Comparison of ENCODE assay signal across 26 cellular contexts in the genomic region with DNA sequence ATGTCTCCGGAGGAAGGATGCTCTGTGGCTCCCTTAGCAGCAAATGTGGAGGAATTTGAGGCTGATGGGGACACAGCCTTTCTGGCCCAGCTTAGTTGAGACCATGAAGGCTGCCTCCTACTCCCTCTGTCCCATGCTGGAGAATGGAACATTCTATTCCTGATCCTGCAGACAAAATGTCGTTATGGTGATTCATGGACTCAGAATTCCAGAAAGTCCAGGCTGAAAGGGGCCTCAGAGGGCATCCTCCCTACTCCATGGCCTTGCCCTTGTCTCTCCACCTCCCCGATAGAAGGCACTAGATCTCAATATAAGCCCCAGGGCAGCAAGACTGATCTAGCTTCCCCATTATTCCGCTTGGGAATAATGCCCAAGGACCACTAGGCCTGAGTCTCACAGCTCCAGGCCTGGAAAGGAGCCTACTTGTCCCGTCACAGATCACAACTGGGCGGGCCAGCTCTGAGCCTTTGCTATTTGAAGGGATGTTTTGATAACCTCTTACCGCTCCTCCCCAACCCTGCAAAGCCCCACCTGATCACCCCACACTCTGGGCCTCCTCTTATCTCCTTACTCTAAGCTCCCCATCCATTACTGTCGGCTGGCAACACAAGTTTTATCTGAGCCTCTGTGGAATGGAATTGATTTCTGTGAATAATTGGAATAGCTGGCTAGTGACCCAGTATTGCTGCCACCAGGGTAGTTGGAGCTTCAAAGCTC. TPM values are rescaled to one million over a fixed set of nuclear protein-coding genes. Genes with fewer than 3 reads are reported as not detected.
DNase-seq lines count a peak whose midpoint lies in the region; ATAC-seq and TF ChIP-seq lines count a peak whose summit lies in the region.
"Had no signal": no experiment of that assay in that cellular context is flagged by ENCODE, and none has a peak within 500 bp of the region (broad histone marks: within the 10 kb centered on the region; RNA-seq: fewer than 3 reads in every experiment).

No MANE protein-coding gene starts in this region.

- H3K9me3 ChIP-seq in cardiac muscle cell (ENCODE audit: low read depth) (no peaks in the 10 kb centered on the region), smooth muscle cell (replicated peaks; ENCODE audit: low read depth) (no peaks in the 10 kb centered on the region)
- H3K9me3 ChIP-seq: gastroesophageal sphincter, suprapubic skin had no signal

- H3K27ac ChIP-seq in cardiac muscle cell (peak overlapping the region; percentile 36), smooth muscle cell (ENCODE audit: low read depth) (peak overlapping the region; percentile 80)
- H3K27ac ChIP-seq: brain microvascular endothelial cell, suprapubic skin had no signal

- H3K27me3 Mint-ChIP-seq in WTC11 (ENCODE audit: low read depth) = peaks cover 49% of the 10 kb centered on the region
- peaks cover 17% of the 10 kb centered on the region for H3K27me3 Mint-ChIP-seq in stimulated activated memory B cell treated with anti-CD40 and anti-IgM and Interleukin-4, amounts not matched to agents 10 μg/mL and 1 μg/mL and 100 μg/mL, for 72 hours

- H3F3A ChIP-seq in smooth muscle cell (ENCODE audit: low read depth) = peaks cover 16% of the 10 kb centered on the region

- CTCF ChIA-PET in WTC11 (lab: Charles Lee) = interaction anchor here (0.9 to 5.5 kb wide), 3 partner anchors 11 to 52 kb away, joined by 3 to 25 read pairs (median 7); a partner anchor contains a TSS

- TF ChIP-seq CTCF in cardiac muscle cell (IDR thresholded peaks at IDR 0.05; ENCODE audit: low read depth, low read length) (no peak), smooth muscle cell (IDR thresholded peaks at IDR 0.05; ENCODE audit: borderline replicate concordance, insufficient read depth, poor library complexity, severe bottlenecking) (no peak), WTC11 (IDR thresholded peaks at IDR 0.05) (no peak)

- H2AFZ ChIP-seq in smooth muscle cell (ENCODE audit: low read depth) = no peak overlapping the region

- no peaks in the 10 kb centered on the region for H3K9me3 Mint-ChIP-seq in WTC11
- no peaks in the 10 kb centered on the region for H3K9me3 Mint-ChIP-seq in stimulated activated memory B cell treated with anti-CD40 and anti-IgM and Interleukin-4, amounts not matched to agents 10 μg/mL and 1 μg/mL and 100 μg/mL, for 72 hours
- H3K9me3 Mint-ChIP-seq: activated T-cell treated with anti-CD3 and anti-CD28 coated beads, Interleukin-2, amount 50 U/mL, for 72 hours; natural killer cell had no signal

- peaks cover 7% of the 10 kb centered on the region for H3K4me1 Mint-ChIP-seq in WTC11
- H3K4me1 Mint-ChIP-seq in stimulated activated memory B cell treated with anti-CD40 and anti-IgM and Interleukin-4, amounts not matched to agents 10 μg/mL and 1 μg/mL and 100 μg/mL, for 72 hours = no peaks in the 10 kb centered on the region
- H3K4me1 Mint-ChIP-seq: CD14-positive monocyte, natural killer cell had no signal

- H3K27ac Mint-ChIP-seq in WTC11 = no peak overlapping the region
- H3K27ac Mint-ChIP-seq in stimulated activated memory B cell treated with anti-CD40 and anti-IgM and Interleukin-4, amounts not matched to agents 10 μg/mL and 1 μg/mL and 100 μg/mL, for 72 hours = no peak overlapping the region
- H3K27ac Mint-ChIP-seq: activated T-cell treated with anti-CD3 and anti-CD28 coated beads, Interleukin-2, amount 50 U/mL, for 72 hours; CD14-positive monocyte; natural killer cell had no signal

- H3K9ac ChIP-seq in smooth muscle cell (ENCODE audit: low read depth) = no peak overlapping the region

- no peak overlapping the region for H3K4me3 Mint-ChIP-seq in WTC11
- H3K4me3 Mint-ChIP-seq in stimulated activated memory B cell treated with anti-CD40 and anti-IgM and Interleukin-4, amounts not matched to agents 10 μg/mL and 1 μg/mL and 100 μg/mL, for 72 hours = no peak overlapping the region
- H3K4me3 Mint-ChIP-seq: activated T-cell treated with anti-CD3 and anti-CD28 coated beads, Interleukin-2, amount 50 U/mL, for 72 hours; CD14-positive monocyte; natural killer cell had no signal

- H3K4me2 ChIP-seq in smooth muscle cell = peak overlapping the region; percentile 68

- no peak overlapping the region for H3K4me3 ChIP-seq in cardiac muscle cell
- no peak overlapping the region for H3K4me3 ChIP-seq in smooth muscle cell
- H3K4me3 ChIP-seq: gastroesophageal sphincter, skin epidermis, suprapubic skin had no signal

- intact Hi-C loops in Right ventricle myocardium superior (cut with DNase I) = no loop called here

- POLR2A ChIA-PET in WTC11 (lab: Charles Lee) = interaction anchor here (0.7 kb wide), 1 partner anchor 67 kb away, joined by 3 read pairs; no protein-coding TSS in a partner anchor

- ATAC-seq in Right ventricle myocardium superior (ENCODE audit: poor library complexity) (no peak), HG02571 (IDR thresholded peaks at IDR 0.05; ENCODE audit: unreplicated experiment) (no peak), WTC11 (no peak)
- no peak for ATAC-seq in stimulated activated memory B cell treated with anti-CD40 and anti-IgM and Interleukin-4, amounts not matched to agents 10 μg/mL and 1 μg/mL and 100 μg/mL, for 72 hours
- ATAC-seq: activated CD4-positive, CD25-positive, alpha-beta regulatory T cell treated with anti-CD3 and anti-CD28 coated beads, Interleukin-2, amount 50 U/mL, for 24 hours; activated T-cell treated with anti-CD3 and anti-CD28 coated beads, Interleukin-2, amount 50 U/mL, for 72 hours; gastroesophageal sphincter; natural killer cell had no signal

- H3K36me3 Mint-ChIP-seq in WTC11 = no peaks in the 10 kb centered on the region
- no peaks in the 10 kb centered on the region for H3K36me3 Mint-ChIP-seq in stimulated activated memory B cell treated with anti-CD40 and anti-IgM and Interleukin-4, amounts not matched to agents 10 μg/mL and 1 μg/mL and 100 μg/mL, for 72 hours
- H3K36me3 Mint-ChIP-seq: CD14-positive monocyte, natural killer cell had no signal

- H4K20me1 ChIP-seq in smooth muscle cell (ENCODE audit: low read depth) = no peaks in the 10 kb centered on the region

- H3K36me3 ChIP-seq in cardiac muscle cell = no peaks in the 10 kb centered on the region
- no peaks in the 10 kb centered on the region for H3K36me3 ChIP-seq in smooth muscle cell (ENCODE audit: low read depth)
- H3K36me3 ChIP-seq: brain microvascular endothelial cell, gastroesophageal sphincter, suprapubic skin had no signal

- peak in 1 of 2 donors; percentile 69 for DNase-seq in cardiac muscle cell (ENCODE audit: low read depth in 1 of 2, low spot score in 1 of 2)
- DNase-seq in Right ventricle myocardium superior = no peak
- DNase-seq in astrocyte of the hippocampus (ENCODE audit: low read depth, low spot score) = peak; percentile 22
- peak; percentile 55 for DNase-seq in left kidney (ENCODE audit: low read depth, low spot score)
- DNase-seq in smooth muscle cell (lab: John Stamatoyannopoulos, UW; ENCODE audit: unreplicated experiment) = no peak
- DNase-seq in WTC11 (ENCODE audit: low spot score) = no peak
- DNase-seq: 8988T; activated CD4-positive, alpha-beta T cell treated with anti-CD3 and anti-CD28 coated beads, Interleukin-2, amount 50 U/mL, for 4 hours; activated T-cell treated with anti-CD3 and anti-CD28 coated beads, Interleukin-2, amount 50 U/mL, for 72 hours; brain microvascular endothelial cell; DMS79 treated with DMSO at 0.1 percent for 48 hours; hippocampal formation; Karpas-422; natural killer cell; NCI-H1436 treated with DMSO at 0.1 percent for 48 hours; occipital lobe; stimulated activated naive CD4-positive, alpha-beta T cell treated with Interleukin-2 at 50 U/mL for 16 hours had no signal

- 36% methylated on average over 8 of the region's 8 CpGs for WGBS in smooth muscle cell (ENCODE audit: low lambda C conversion rate)

- H3K27me3 ChIP-seq in cardiac muscle cell (no peaks in the 10 kb centered on the region), smooth muscle cell (ENCODE audit: low read depth) (peaks cover 4% of the 10 kb centered on the region)
- H3K27me3 ChIP-seq: brain microvascular endothelial cell, gastroesophageal sphincter, suprapubic skin had no signal

- H3K79me2 ChIP-seq in smooth muscle cell (ENCODE audit: low read depth) = no peaks in the 10 kb centered on the region

- H3K4me1 ChIP-seq in cardiac muscle cell (ENCODE audit: low read depth) (peaks cover 36% of the 10 kb centered on the region), smooth muscle cell (ENCODE audit: low read depth) (peaks cover 22% of the 10 kb centered on the region)

TF ChIP-seq in WTC11, 78 proteins besides CTCF, POLR2A, EP300 and RAD21 (continues in another document):
- TF ChIP-seq FOXK1 (CRISPR knock-in tag; IDR thresholded peaks at IDR 0.05) (no peak), TEAD4 (CRISPR knock-in tag; IDR thresholded peaks at IDR 0.05) (no peak), MYBL2 (CRISPR knock-in tag; IDR thresholded peaks at IDR 0.05) (no peak)
- TF ChIP-seq, protein P1, sequence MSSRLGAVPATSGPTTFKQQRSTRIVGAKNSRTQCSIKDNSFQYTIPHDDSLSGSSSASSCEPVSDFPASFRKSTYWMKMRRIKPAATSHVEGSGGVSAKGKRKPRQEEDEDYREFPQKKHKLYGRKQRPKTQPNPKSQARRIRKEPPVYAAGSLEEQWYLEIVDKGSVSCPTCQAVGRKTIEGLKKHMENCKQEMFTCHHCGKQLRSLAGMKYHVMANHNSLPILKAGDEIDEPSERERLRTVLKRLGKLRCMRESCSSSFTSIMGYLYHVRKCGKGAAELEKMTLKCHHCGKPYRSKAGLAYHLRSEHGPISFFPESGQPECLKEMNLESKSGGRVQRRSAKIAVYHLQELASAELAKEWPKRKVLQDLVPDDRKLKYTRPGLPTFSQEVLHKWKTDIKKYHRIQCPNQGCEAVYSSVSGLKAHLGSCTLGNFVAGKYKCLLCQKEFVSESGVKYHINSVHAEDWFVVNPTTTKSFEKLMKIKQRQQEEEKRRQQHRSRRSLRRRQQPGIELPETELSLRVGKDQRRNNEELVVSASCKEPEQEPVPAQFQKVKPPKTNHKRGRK (CRISPR knock-in tag; IDR thresholded peaks at IDR 0.05; ENCODE audit: borderline replicate concordance) = no peak

RNA-seq across cellular contexts. Expression of a gene that starts 52.8 kb away (rescaled TPM):
- total RNA-seq in cardiac muscle cell = 0.60 and 1.2 TPM in 2 replicates
- polyA plus RNA-seq in cardiac muscle cell = 0.10 and 0.82 TPM in 2 replicates
- 0.51 TPM for total RNA-seq in Right ventricle myocardium superior
- total RNA-seq in smooth muscle cell = 0.81 and 0.94 TPM in 2 replicates
- polyA plus RNA-seq in smooth muscle cell = 4.8 and 4.9 TPM in 2 replicates
- 7.8 to 10.8 TPM (median 10.3 TPM) in 3 replicates for total RNA-seq in WTC11 (2021)
- total RNA-seq: activated T-cell treated with anti-CD3 and anti-CD28 coated beads, Interleukin-2, amount 50 U/mL, for 72 hours; natural killer cell; T-helper 1 cell treated with Interleukin-12 subunit alpha and Interleukin-12 subunit beta and Interleukin-4 antibody, amounts not matched to agents 30 ng/mL and 1 ng/mL, for 36 hours had no signal
- polyA plus RNA-seq: CD14-positive monocyte, fibroblast of lung had no signal

Comparison
In these comparisons a context has a peak if more than half of its experiments do, and no peak if none do; other contexts are left out.
1. DNase-seq: peak in astrocyte of the hippocampus (single experiment) and left kidney (single experiment); none in Right ventricle myocardium superior (single experiment), smooth muscle cell (single experiment) and WTC11 (single experiment).